10 cellular contexts compared by ENCODE assay signal in genomic region chr12:43937947-43938346, GRCh38.
DNase-seq lines count a peak whose midpoint lies in the region; ATAC-seq and TF ChIP-seq lines count a peak whose summit lies in the region.
"Had no signal": no experiment of that assay in that cellular context is flagged by ENCODE, and none has a peak within 500 bp of the region (broad histone marks: within the 10 kb centered on the region; RNA-seq: fewer than 3 reads in every experiment).

No MANE protein-coding gene starts in this region.

- no peaks in the 10 kb centered on the region for H3K27me3 ChIP-seq in GM23338 (ENCODE audit: insufficient read depth)
- H3K27me3 ChIP-seq in Panc1 (ENCODE audit: control insufficient read depth, insufficient read depth, low read length), result no peaks in the 10 kb centered on the region
- H3K27me3 ChIP-seq in naive thymus-derived CD4-positive, alpha-beta T cell (ENCODE audit: control insufficient read depth in 2 of 2, insufficient read depth in 2 of 2, low read length in 2 of 2), result no peaks in the 10 kb centered on the region

- no peak overlapping the region for H3K4me2 ChIP-seq in GM23338

- POLR2A ChIA-PET in Panc1 (lab: Charles Lee), result interaction anchor here (0.7 kb wide), 1 partner anchor 15 kb away, joined by 3 read pairs; no protein-coding TSS in a partner anchor
- POLR2A ChIA-PET in naive thymus-derived CD4-positive, alpha-beta T cell (lab: Charles Lee), result no interaction called here

- H3K9me3 Mint-ChIP-seq in GM23338, result no peaks in the 10 kb centered on the region
- H3K9me3 Mint-ChIP-seq in naive thymus-derived CD4-positive, alpha-beta T cell, result no peaks in the 10 kb centered on the region
- H3K9me3 Mint-ChIP-seq: activated naive CD4-positive, alpha-beta T cell treated with anti-CD3 and anti-CD28 coated beads, Interleukin-2, amount 50 U/mL, for 72 hours; IgD-negative memory B cell had no signal

- H3K36me3 ChIP-seq in GM23338 (ENCODE audit: insufficient read depth), result no peaks in the 10 kb centered on the region
- no peaks in the 10 kb centered on the region for H3K36me3 ChIP-seq in Panc1 (ENCODE audit: control insufficient read depth, insufficient read depth, low read length)
- no peaks in the 10 kb centered on the region for H3K36me3 ChIP-seq in naive thymus-derived CD4-positive, alpha-beta T cell (ENCODE audit: control insufficient read depth in 2 of 3, insufficient read depth in 3 of 3, low read length in 3 of 3)

- no peaks in the 10 kb centered on the region for H3K79me2 ChIP-seq in GM23338 (replicated peaks; ENCODE audit: insufficient read depth)

- DNase-seq in ELF-1 (ENCODE audit: low read depth, low spot score), result peak; percentile 4
- DNase-seq in GM23338 (ENCODE audit: low spot score), result peak; percentile 43
- DNase-seq in Panc1 (ENCODE audit: low read depth, low spot score), result no peak
- peak; percentile 20 for DNase-seq in germinal center (ENCODE audit: low spot score)
- no peak for DNase-seq in NCI-H2107 treated with DMSO at 0.1 percent for 48 hours (lab: John Stamatoyannopoulos, UW; ENCODE audit: unreplicated experiment)
- DNase-seq in lower leg skin (ENCODE audit: low spot score in 2 of 2), result no peak
- no peak for DNase-seq in naive thymus-derived CD4-positive, alpha-beta T cell

- no TSS peak for BruUV-seq in Panc1 (replicated peaks; lab: Mats Ljungman, UMichigan)

- 65 to 73% methylated on average over 2 of the region's 2 CpGs for WGBS in lower leg skin, 2 donors

- peaks cover 7% of the 10 kb centered on the region; the same call in 2 of the 3 replicates for H3K4me1 Mint-ChIP-seq in GM23338
- no peaks in the 10 kb centered on the region for H3K4me1 Mint-ChIP-seq in naive thymus-derived CD4-positive, alpha-beta T cell

- H3K27ac Mint-ChIP-seq in GM23338, result no peak overlapping the region
- no peak overlapping the region for H3K27ac Mint-ChIP-seq in naive thymus-derived CD4-positive, alpha-beta T cell
- H3K27ac Mint-ChIP-seq: activated naive CD4-positive, alpha-beta T cell treated with anti-CD3 and anti-CD28 coated beads, Interleukin-2, amount 50 U/mL, for 72 hours; IgD-negative memory B cell had no signal

- H3K27me3 Mint-ChIP-seq in GM23338 (ENCODE audit: insufficient read depth, low read depth, poor library complexity), result no peaks in the 10 kb centered on the region
- no peaks in the 10 kb centered on the region for H3K27me3 Mint-ChIP-seq in naive thymus-derived CD4-positive, alpha-beta T cell
- H3K27me3 Mint-ChIP-seq: IgD-negative memory B cell had no signal

- H3K27ac ChIP-seq in GM23338 (ENCODE audit: low read depth) (no peak overlapping the region), Panc1 (ENCODE audit: low read length) (no peak overlapping the region)
- no peak overlapping the region for H3K27ac ChIP-seq in naive thymus-derived CD4-positive, alpha-beta T cell (ENCODE audit: low read depth, low read length)

- CTCF ChIA-PET in Panc1 (lab: Charles Lee), result interaction anchor here (0.6 kb wide), 1 partner anchor 161 kb away, joined by 3 read pairs; no protein-coding TSS in a partner anchor
- CTCF ChIA-PET in naive thymus-derived CD4-positive, alpha-beta T cell (lab: Charles Lee), result interaction anchor here (1.4 kb wide), 1 partner anchor 9 kb away, joined by 4 read pairs; no protein-coding TSS in a partner anchor

- TF ChIP-seq POLR2A in lower leg skin (IDR thresholded peaks at IDR 0.05), result no peak

- peaks cover 4% of the 10 kb centered on the region; the same call in 1 of the 2 replicates for H3K9me2 ChIP-seq in GM23338 (ENCODE audit: insufficient read depth)

- H3K4me3 ChIP-seq in GM23338, result no peak overlapping the region
- H3K4me3 ChIP-seq in Panc1 (ENCODE audit: low read depth in 2 of 2, low read length in 2 of 2), result no peak overlapping the region
- no peak overlapping the region for H3K4me3 ChIP-seq in lower leg skin (ENCODE audit: low read depth, poor library complexity, severe bottlenecking)
- no peak overlapping the region for H3K4me3 ChIP-seq in naive thymus-derived CD4-positive, alpha-beta T cell (ENCODE audit: low read length)

- no peak overlapping the region for H2AFZ ChIP-seq in GM23338

- H3K4me1 ChIP-seq in GM23338 (ENCODE audit: insufficient read depth) (peaks cover 15% of the 10 kb centered on the region), Panc1 (ENCODE audit: control insufficient read depth, insufficient read depth, low read length) (no peaks in the 10 kb centered on the region)
- H3K4me1 ChIP-seq in naive thymus-derived CD4-positive, alpha-beta T cell (ENCODE audit: control insufficient read depth in 2 of 2, insufficient read depth in 2 of 2, low read length in 2 of 2), result no peaks in the 10 kb centered on the region

- ATAC-seq in GM23338 (peak; percentile 67), Panc1 (no peak), HG03095 (IDR thresholded peaks at IDR 0.05; ENCODE audit: unreplicated experiment) (no peak)
- no peak for ATAC-seq in naive thymus-derived CD4-positive, alpha-beta T cell

- H3K36me3 Mint-ChIP-seq in GM23338 (ENCODE audit: low read depth), result no peaks in the 10 kb centered on the region
- H3K36me3 Mint-ChIP-seq in naive thymus-derived CD4-positive, alpha-beta T cell, result peaks cover 0 to 12% (median 4%) of the 10 kb centered on the region in 5 donors
- H3K36me3 Mint-ChIP-seq: activated naive CD4-positive, alpha-beta T cell treated with anti-CD3 and anti-CD28 coated beads, Interleukin-2, amount 50 U/mL, for 72 hours had no signal

- intact Hi-C loops in Panc1 (cut with micrococcal nuclease; ENCODE audit: unreplicated experiment) (no loop called here), lower leg skin (cut with DNase I; ENCODE audit: low total_unique reads) (no loop called here)
- intact Hi-C loops in naive thymus-derived CD4-positive, alpha-beta T cell (cut with micrococcal nuclease), result loop anchor here in 1 of 2 donors (5.0 kb wide), 1 partner anchor 161 kb away; no protein-coding TSS in a partner anchor

- in situ Hi-C loops in Panc1 (cut with HindIII; ENCODE audit: low pct_unique_long_range_greater_than_20kb, low sequenced_read_pairs), result no loop called here

- H3K4me3 Mint-ChIP-seq in GM23338, result no peak overlapping the region
- no peak overlapping the region for H3K4me3 Mint-ChIP-seq in naive thymus-derived CD4-positive, alpha-beta T cell
- H3K4me3 Mint-ChIP-seq: IgD-negative memory B cell had no signal

- H4K20me1 ChIP-seq in GM23338 (replicated peaks; ENCODE audit: insufficient read depth), result no peaks in the 10 kb centered on the region

- peak; percentile 29 to 58; a peak in 3 of 4 replicates for TF ChIP-seq CTCF in GM23338 (conservative IDR thresholded peaks at IDR 0.05; ENCODE audit: low read depth in 2 of 2)
- peak; percentile 41 for TF ChIP-seq CTCF in Panc1 (IDR thresholded peaks at IDR 0.05)
- TF ChIP-seq CTCF in lower leg skin (IDR thresholded peaks at IDR 0.05), result no peak

- no peaks in the 10 kb centered on the region for H3F3A ChIP-seq in GM23338 (replicated peaks; ENCODE audit: low read depth)

- no peaks in the 10 kb centered on the region for H3K9me3 ChIP-seq in Panc1 (ENCODE audit: control insufficient read depth, insufficient read depth, low read depth, low read length)
- no peaks in the 10 kb centered on the region for H3K9me3 ChIP-seq in naive thymus-derived CD4-positive, alpha-beta T cell (ENCODE audit: control insufficient read depth in 2 of 3, low read length in 3 of 3)

TF ChIP-seq in GM23338, 12 proteins besides CTCF, POLR2A, EP300 and RAD21 (continues in another document):
- TF ChIP-seq EZH2phosphoT487 (IDR thresholded peaks at IDR 0.05; ENCODE audit: unreplicated experiment) (no peak), EZH2 (IDR thresholded peaks at IDR 0.05; ENCODE audit: low read depth, unreplicated experiment) (no peak), NANOG (IDR thresholded peaks at IDR 0.05; ENCODE audit: borderline replicate concordance) (no peak)

Comparison
In these comparisons a context has a peak if more than half of its experiments do, and no peak if none do; other contexts are left out.
1. DNase-seq: peak in ELF-1 (single experiment), GM23338 (single experiment) and germinal center (single experiment); none in Panc1 (single experiment), NCI-H2107 treated with DMSO at 0.1 percent for 48 hours (single experiment), lower leg skin (0 of 2) and naive thymus-derived CD4-positive, alpha-beta T cell (0 of 9).
2. CTCF ChIP-seq: peak in GM23338 (2 of 2) and Panc1 (single experiment); none in lower leg skin (0 of 3).